1 cellular context compared by ENCODE assay signal in genomic region chr10:133378251-133379096, GRCh38.
TF ChIP-seq lines count a peak whose summit lies in the region.

No MANE protein-coding gene starts in this region.

TF ChIP-seq in liver, 16 proteins besides CTCF, POLR2A, EP300 and RAD21 (continued from another document):
- TF ChIP-seq HNF4G (IDR thresholded peaks at IDR 0.05) (peak; percentile 100), SP1 (IDR thresholded peaks at IDR 0.05) (peak; percentile 96), JUND (IDR thresholded peaks at IDR 0.05) (peak in 1 of 2 donors; percentile 9), NR2F2 (IDR thresholded peaks at IDR 0.05) (peak; percentile 66), EGR1 (IDR thresholded peaks at IDR 0.05; ENCODE audit: low read depth in 2 of 2) (no peak)
